7 cellular contexts compared by ENCODE assay signal in the genomic region with DNA sequence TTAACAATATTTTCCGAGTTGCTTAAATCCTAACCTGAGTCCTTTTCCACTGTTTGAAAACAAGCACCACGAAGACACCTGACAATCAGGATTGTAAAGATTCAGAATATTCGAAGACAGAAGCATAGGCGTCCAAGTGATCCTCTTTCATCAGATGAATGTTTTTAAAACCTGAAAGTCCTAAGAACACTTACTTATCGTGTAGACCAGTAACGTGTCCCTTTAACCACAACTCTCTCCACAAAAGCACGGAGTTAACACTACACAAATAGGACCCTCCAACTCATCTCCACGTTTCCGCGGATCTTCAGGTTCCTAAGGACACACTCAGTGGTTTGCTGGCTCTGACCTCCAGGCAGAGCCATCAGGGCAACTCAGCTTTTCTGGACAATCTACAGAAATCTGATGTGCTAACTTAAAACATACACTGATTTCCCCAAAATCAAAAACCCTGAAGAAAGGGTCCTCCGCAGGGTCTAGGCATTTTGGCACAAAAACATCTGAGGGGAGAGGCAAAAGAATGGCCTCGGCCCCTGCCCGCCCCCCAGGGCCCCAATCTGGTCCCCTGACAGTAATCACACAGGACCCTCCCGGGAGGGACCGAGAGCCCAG. TPM values are rescaled to one million over a fixed set of nuclear protein-coding genes. Genes with fewer than 3 reads are reported as not detected.
DNase-seq lines count a peak whose midpoint lies in the region; ATAC-seq, FAIRE-seq and TF ChIP-seq lines count a peak whose summit lies in the region.

No MANE protein-coding gene starts in this region.

- RAD21 ChIA-PET in GM12878 (lab: Charles Lee; ENCODE audit: unreplicated experiment), result interaction anchor here (1.2 to 1.7 kb wide), 3 partner anchors 28 to 172 kb away, joined by 3 to 7 read pairs (median 7); no protein-coding TSS in a partner anchor

- TF ChIP-seq RAD21 in GM12878 (IDR thresholded peaks at IDR 0.05; ENCODE audit: insufficient read depth, low read depth, low read length), result no peak
- no peak for TF ChIP-seq RAD21 in HepG2 (CRISPR knock-in tag; IDR thresholded peaks at IDR 0.05)

- POLR2A ChIA-PET in GM12878 (lab: Charles Lee), result interaction anchor here (0.5 to 0.8 kb wide), 2 partner anchors 28 to 149 kb away, joined by 3 to 4 read pairs; no protein-coding TSS in a partner anchor
- POLR2A ChIA-PET in HepG2 (lab: Yijun Ruan, JAX), result interaction anchor here (1.6 kb wide), 1 partner anchor 27 kb away, joined by 5 read pairs; no protein-coding TSS in a partner anchor

- intact Hi-C loops in GM12878 (cut with micrococcal nuclease; ENCODE audit: unreplicated experiment) (loop anchor here (5.0 to 10.0 kb wide), 4 partner anchors 111 to 379 kb away; a partner anchor contains a TSS), HepG2 (cut with micrococcal nuclease; ENCODE audit: unreplicated experiment) (loop anchor here (10.0 kb wide), 1 partner anchor 179 kb away; no protein-coding TSS in a partner anchor), posterior vena cava (cut with DNase I) (loop anchor here in 1 of 2 donors (5.0 to 10.0 kb wide), 2 partner anchors 459 to 984 kb away; a partner anchor contains a TSS)

- H4K20me1 ChIP-seq in GM12878 (ENCODE audit: control insufficient read depth, insufficient read depth) (no peaks in the 10 kb centered on the region), HepG2 (ENCODE audit: insufficient read depth, low read length) (no peaks in the 10 kb centered on the region; the same call in 1 of the 2 replicates)

- no peak for TF ChIP-seq CTCF in GM12864 (IDR thresholded peaks at IDR 0.05; ENCODE audit: low read depth, low read length, missing control alignments)
- TF ChIP-seq CTCF in GM12878 (IDR thresholded peaks at IDR 0.05 in 2 of 3, conservative IDR thresholded peaks at IDR 0.05 in 1 of 3; ENCODE audit: control insufficient read depth in 2 of 3, extremely low read depth in 1 of 3, insufficient read depth in 1 of 3, low read depth in 3 of 3, low read length in 3 of 3), result no peak
- TF ChIP-seq CTCF in HepG2 (CRISPR knock-in tag; IDR thresholded peaks at IDR 0.05), result no peak; the same call in 1 of the 2 replicates
- no peak for TF ChIP-seq CTCF in tibial nerve (IDR thresholded peaks at IDR 0.05)

- CTCF ChIA-PET in GM12878 (lab: Yijun Ruan, JAX) (interaction anchor here (0.7 to 1.5 kb wide), 2 partner anchors 21 to 25 kb away, joined by 3 to 4 read pairs; no protein-coding TSS in a partner anchor), HepG2 (lab: Yijun Ruan, JAX; ENCODE audit: low intra/inter-chr PET ratio, low total read pairs) (no interaction called here)

- DNase-seq in GM12864 (ENCODE audit: low read depth), result no peak
- DNase-seq in M059J (ENCODE audit: low read depth), result peak; percentile 9
- DNase-seq in GM12878 (ENCODE audit: low read depth, low spot score), result no peak
- DNase-seq in HepG2 (ENCODE audit: low spot score), result no peak
- DNase-seq in tibial nerve (ENCODE audit: low spot score in 2 of 2), result no peak
- DNase-seq in MV-4-11 (lab: John Stamatoyannopoulos, UW), result no peak
- DNase-seq in posterior vena cava (ENCODE audit: low spot score), result no peak

- no peak for TF ChIP-seq EP300 in GM12878 (IDR thresholded peaks at IDR 0.05; ENCODE audit: borderline replicate concordance in 1 of 2, control insufficient read depth in 1 of 2, low read depth in 2 of 2, low read length in 2 of 2)
- no peak for TF ChIP-seq EP300 in HepG2 (IDR thresholded peaks at IDR 0.05; ENCODE audit: low read depth in 2 of 2, low read length in 2 of 2)
- TF ChIP-seq EP300 in HepG2 (CRISPR knock-in tag; IDR thresholded peaks at IDR 0.05; ENCODE audit: borderline replicate concordance), result no peak
- TF ChIP-seq EP300 in tibial nerve (IDR thresholded peaks at IDR 0.05), result peak in 1 of 2 donors; percentile 4

- H3K79me2 ChIP-seq in GM12878 (ENCODE audit: control insufficient read depth, insufficient read depth, low read length) (peaks cover 63% of the 10 kb centered on the region), HepG2 (ENCODE audit: insufficient read depth, low read length) (peaks cover 61% of the 10 kb centered on the region)

- in situ Hi-C loops in GM12878 (cut with MboI) (no loop called here), HepG2 (cut with HindIII; ENCODE audit: extremely low pct_ligation_motif_present, low pct_unique_long_range_greater_than_20kb) (no loop called here)

- 19% methylated on average over 15 of the region's 15 CpGs for WGBS in GM12878 (ENCODE audit: insufficient coverage, insufficient replicate concordance, low lambda C conversion rate, missing lambda C conversion rate)
- WGBS in HepG2 (ENCODE audit: low lambda C conversion rate), result under 1% methylated on average over 13 of the region's 15 CpGs
- WGBS in tibial nerve, 2 donors, result 2 to 4% methylated on average over 15 of the region's 15 CpGs

- no peaks in the 10 kb centered on the region for H3K36me3 ChIP-seq in GM12878 (ENCODE audit: control insufficient read depth in 2 of 2, insufficient read depth in 2 of 2, low read length in 1 of 2)
- H3K36me3 ChIP-seq in HepG2 (replicated peaks in 1 of 2; ENCODE audit: control insufficient read depth in 1 of 2, insufficient read depth in 2 of 2, low read length in 2 of 2), result no peaks in the 10 kb centered on the region
- no peaks in the 10 kb centered on the region for H3K36me3 ChIP-seq in tibial nerve

- H3K4me3 ChIP-seq in GM12864 (ENCODE audit: low read depth, low read length) (peak overlapping the region; percentile 89), GM12878 (peak overlapping the region; percentile 89), HepG2 (replicated peaks in 1 of 3; ENCODE audit: insufficient read depth in 1 of 3, low read depth in 2 of 3, low read length in 3 of 3) (peak overlapping the region; percentile 81 to 96 (median 85)), tibial nerve (peak overlapping the region; percentile 51 to 91 (median 86))

- TF ChIP-seq POLR2A in GM12878 (IDR thresholded peaks at IDR 0.05; ENCODE audit: low read depth, low read length) (no peak), HepG2 (IDR thresholded peaks at IDR 0.05; ENCODE audit: insufficient read depth in 1 of 2, low read depth in 2 of 2, low read length in 2 of 2) (no peak), tibial nerve (IDR thresholded peaks at IDR 0.05) (no peak)

- H3K4me2 ChIP-seq in GM12878 (ENCODE audit: control insufficient read depth, insufficient read depth), result peak overlapping the region; percentile 68
- peak overlapping the region; percentile 80 for H3K4me2 ChIP-seq in HepG2 (ENCODE audit: low read depth, low read length)

- FAIRE-seq in GM12878 (lab: Jason Lieb, UNC) (no peak), HepG2 (lab: Jason Lieb, UNC) (peak; percentile 30)

- H2AFZ ChIP-seq in GM12878 (ENCODE audit: control insufficient read depth, low read depth, low read length) (peak overlapping the region; percentile 90), HepG2 (ENCODE audit: low read length) (no peak overlapping the region)

- BruUV-seq in GM12878 (replicated peaks; lab: Mats Ljungman, UMichigan) (no TSS peak), HepG2 (replicated peaks; lab: Mats Ljungman, UMichigan) (no TSS peak)

- ATAC-seq in GM12878 (peak; percentile 3; the same call in 1 of the 3 replicates), HepG2 (peak; percentile 8; the same call in 2 of the 3 replicates)

- H3K27ac ChIP-seq in GM12878 (ENCODE audit: control insufficient read depth, insufficient read depth) (peak overlapping the region; percentile 95), HepG2 (ENCODE audit: extremely low read length, insufficient read depth, low read length) (peak overlapping the region; percentile 82), tibial nerve (peak overlapping the region; percentile 83 to 97 (median 91))

- H3K9me3 ChIP-seq in GM12878 (replicated peaks; ENCODE audit: control insufficient read depth, insufficient read depth, low read length) (no peaks in the 10 kb centered on the region), HepG2 (ENCODE audit: low read length) (no peaks in the 10 kb centered on the region), tibial nerve (no peaks in the 10 kb centered on the region)

- H3K9ac ChIP-seq in GM12878 (ENCODE audit: control insufficient read depth, insufficient read depth, low read length) (peak overlapping the region; percentile 98), HepG2 (ENCODE audit: insufficient read depth, low read depth, low read length) (peak overlapping the region; percentile 90)

- H3K27me3 ChIP-seq in GM12878 (replicated peaks in 1 of 2; ENCODE audit: control insufficient read depth in 2 of 2, insufficient read depth in 2 of 2, low read length in 1 of 2) (no peaks in the 10 kb centered on the region), HepG2 (ENCODE audit: control insufficient read depth in 1 of 2, insufficient read depth in 2 of 2, low read length in 2 of 2) (no peaks in the 10 kb centered on the region; a peak in 1 of 5 replicates), tibial nerve (no peaks in the 10 kb centered on the region)

- SMC1A ChIA-PET in GM12878 (lab: Charles Lee; ENCODE audit: uncharacterized antibody, unreplicated experiment), result interaction anchor here (0.9 to 1.5 kb wide), 6 partner anchors 9 to 57 kb away, joined by 3 to 14 read pairs (median 4); no protein-coding TSS in a partner anchor

- H3K4me1 ChIP-seq in GM12878 (ENCODE audit: control insufficient read depth, insufficient read depth, low read length) (peaks cover 8% of the 10 kb centered on the region; the same call in 1 of the 2 replicates), HepG2 (ENCODE audit: insufficient read depth, low read length) (peaks cover 50% of the 10 kb centered on the region), tibial nerve (peaks cover 0 to 61% (median 21%) of the 10 kb centered on the region in 4 donors)

RNA-seq across cellular contexts. Expression of a gene that starts 1.1 kb away (rescaled TPM):
- 9.0 and 13.2 TPM in 2 replicates for total RNA-seq in M059J (2014; rRNA removed; shearing (Covaris generic))
- total RNA-seq in GM12878 (2013; cell fraction: nucleolus; rRNA removed), result 246 and 321 TPM in 2 replicates
- 69.4 and 86.8 TPM in 2 replicates for total RNA-seq in GM12878 (2014; rRNA removed)
- total RNA-seq in GM12878 (2014; rRNA removed; fragmentation: Illumina TruSeq; extraction: Trizol), result 42.8 and 46.1 TPM in 2 replicates
- total RNA-seq in GM12878 (2021), result 47.9 and 51.9 TPM in 2 replicates
- 19.6 TPM for polyA plus RNA-seq in GM12878 (2011; ENCODE audit: low read depth)
- polyA plus RNA-seq in GM12878 (2011; rRNA removed), result 70.8 and 85.7 TPM in 2 replicates
- polyA plus RNA-seq in GM12878 (2011; cell fraction: cytosol; rRNA removed), result 26.8 and 32.2 TPM in 2 replicates
- 67.8 and 75.4 TPM in 2 replicates for polyA plus RNA-seq in GM12878 (2011; cell fraction: nucleus; rRNA removed)
- 18.2 and 18.4 TPM in 2 replicates for polyA plus RNA-seq in GM12878 (2012)
- polyA plus RNA-seq in GM12878 (2014; fragmentation: Illumina TruSeq; extraction: Trizol), result 43.1 and 43.6 TPM in 2 replicates
- 1 to 10 TPM; 6.8 to 9.8 TPM for polyA plus RNA-seq in GM12878 (2014; fragmentation: Nextera tagmentation; extraction: Ambion mirVana)
- 22.2 and 28.7 TPM in 2 replicates for polyA plus RNA-seq in GM12878 (2014; rRNA removed)
- 10 to 100 TPM; 29.2 to 31.4 TPM for polyA plus RNA-seq in GM12878 (2016; fragmentation: Nextera tagmentation; extraction: Ambion mirVana)
- 83.1 and 96.8 TPM in 2 replicates for polyA minus RNA-seq in GM12878 (2011; rRNA and poly(A)+ RNA removed)
- 27.8 and 30.6 TPM in 2 replicates for polyA minus RNA-seq in GM12878 (2011; cell fraction: cytosol; rRNA and poly(A)+ RNA removed)
- 89.8 and 92.1 TPM in 2 replicates for polyA minus RNA-seq in GM12878 (2011; cell fraction: nucleus; rRNA and poly(A)+ RNA removed)
- 61.9 and 88.8 TPM in 2 replicates for total RNA-seq in HepG2 (2016; rRNA removed; fragmentation: Illumina TruSeq; extraction: Trizol)
- total RNA-seq in HepG2 (2016; cell fraction: cytosol; rRNA removed; fragmentation: Illumina TruSeq; extraction: Trizol; ENCODE audit: low read depth), result 10.5 and 12.5 TPM in 2 replicates
- total RNA-seq in HepG2 (2016; cell fraction: insoluble cytoplasmic fraction; rRNA removed; fragmentation: Illumina TruSeq; extraction: Trizol), result 56.8 and 81.5 TPM in 2 replicates
- total RNA-seq in HepG2 (2016; cell fraction: membrane; rRNA removed; fragmentation: Illumina TruSeq; extraction: Trizol), result 28.2 and 32.1 TPM in 2 replicates
- 64.4 and 74.3 TPM in 2 replicates for total RNA-seq in HepG2 (2016; cell fraction: nucleus; rRNA removed; fragmentation: Illumina TruSeq; extraction: Trizol)
- polyA plus RNA-seq in HepG2 (2011; rRNA removed), result 23.6 and 31.8 TPM in 2 replicates
- polyA plus RNA-seq in HepG2 (2011; cell fraction: cytosol; rRNA removed), result 9.8 and 13.5 TPM in 2 replicates
- polyA plus RNA-seq in HepG2 (2011; cell fraction: nucleus; rRNA removed), result 29.6 and 34.3 TPM in 2 replicates
- 18.7 and 21.1 TPM in 2 replicates for polyA plus RNA-seq in HepG2 (2012)
- polyA plus RNA-seq in HepG2 (2016; cell fraction: cytosol; fragmentation: Illumina TruSeq; extraction: Trizol; ENCODE audit: low read depth), result 0.61 and 1.1 TPM in 2 replicates
- 33.8 and 35.8 TPM in 2 replicates for polyA plus RNA-seq in HepG2 (2016; cell fraction: insoluble cytoplasmic fraction; fragmentation: Illumina TruSeq; extraction: Trizol; ENCODE audit: low read depth)
- polyA plus RNA-seq in HepG2 (2016; cell fraction: membrane; fragmentation: Illumina TruSeq; extraction: Trizol; ENCODE audit: low read depth), result 3.3 and 3.9 TPM in 2 replicates
- polyA plus RNA-seq in HepG2 (2016; cell fraction: nucleus; fragmentation: Illumina TruSeq; extraction: Trizol; ENCODE audit: insufficient read depth, low read depth), result 42.9 and 44.5 TPM in 2 replicates
- 84.7 and 103 TPM in 2 replicates for polyA minus RNA-seq in HepG2 (2011; rRNA and poly(A)+ RNA removed; ENCODE audit: low replicate concordance)
- 49.5 and 78.0 TPM in 2 replicates for polyA minus RNA-seq in HepG2 (2011; cell fraction: cytosol; rRNA and poly(A)+ RNA removed)
- polyA minus RNA-seq in HepG2 (2011; cell fraction: nucleus; rRNA and poly(A)+ RNA removed), result 130 and 156 TPM in 2 replicates
- total RNA-seq in tibial nerve, result 10 to 100 TPM; 54.5 to 94.8 (median 83.8) TPM
- total RNA-seq in posterior vena cava, result 10 to 100 TPM; 52.4 to 52.5 TPM
